Comparison of ENCODE assay signal across 1 cellular context in the genomic region with DNA sequence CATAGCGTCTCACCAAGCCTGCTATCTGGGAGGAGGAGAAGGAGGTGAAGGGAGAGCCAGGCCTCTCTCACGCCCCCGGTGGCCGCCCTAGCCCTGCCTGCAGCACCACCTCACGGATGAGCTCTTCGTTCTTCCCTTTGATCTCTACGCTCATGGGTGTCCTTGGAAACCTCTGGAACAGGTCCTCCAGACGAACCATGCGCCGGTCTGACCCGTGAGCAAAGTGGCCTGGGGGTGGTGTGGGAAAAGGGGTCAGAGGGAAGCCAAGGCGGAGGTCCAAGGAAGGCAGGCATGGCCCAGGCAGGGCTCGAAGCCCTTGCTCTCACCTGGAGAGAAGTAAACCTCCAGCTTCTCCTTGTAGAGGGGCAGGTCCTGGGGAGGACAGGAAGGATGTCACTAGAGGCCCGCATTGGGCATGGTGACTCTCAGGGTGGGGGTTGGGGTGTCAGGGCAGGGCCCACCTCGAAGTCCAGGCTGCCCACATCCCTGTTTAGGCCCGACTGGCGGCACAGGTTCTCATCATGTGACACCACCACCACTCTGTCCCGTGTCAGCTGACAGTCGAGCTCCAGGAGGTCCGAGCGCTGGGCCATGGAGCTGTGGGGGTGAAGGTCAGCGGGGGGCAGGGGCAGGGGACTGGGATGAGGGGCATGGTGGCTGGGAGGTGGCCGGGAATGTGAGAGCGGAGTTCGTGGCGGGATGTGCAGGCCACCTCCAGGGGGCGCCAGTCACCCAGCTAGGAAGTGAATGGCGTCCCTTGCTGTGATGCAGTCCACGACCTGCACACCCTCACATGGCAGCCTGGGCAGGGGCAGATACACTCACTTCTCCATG.
TF ChIP-seq lines count a peak whose summit lies in the region.

No MANE protein-coding gene starts in this region.

TF ChIP-seq in HepG2, 621 proteins besides CTCF, POLR2A, EP300 and RAD21 (continued from another document and continues in another):
- TF ChIP-seq, protein P1, sequence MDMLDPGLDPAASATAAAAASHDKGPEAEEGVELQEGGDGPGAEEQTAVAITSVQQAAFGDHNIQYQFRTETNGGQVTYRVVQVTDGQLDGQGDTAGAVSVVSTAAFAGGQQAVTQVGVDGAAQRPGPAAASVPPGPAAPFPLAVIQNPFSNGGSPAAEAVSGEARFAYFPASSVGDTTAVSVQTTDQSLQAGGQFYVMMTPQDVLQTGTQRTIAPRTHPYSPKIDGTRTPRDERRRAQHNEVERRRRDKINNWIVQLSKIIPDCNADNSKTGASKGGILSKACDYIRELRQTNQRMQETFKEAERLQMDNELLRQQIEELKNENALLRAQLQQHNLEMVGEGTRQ (IDR thresholded peaks at IDR 0.05; ENCODE audit: low read depth, low read length): peak; percentile 85
- TF ChIP-seq, protein P1 (CRISPR knock-in tag; IDR thresholded peaks at IDR 0.05; ENCODE audit: borderline replicate concordance): peak; percentile 92; the same call in 1 of the 2 replicates
- TF ChIP-seq ZNF20 (CRISPR knock-in tag; IDR thresholded peaks at IDR 0.05): no peak
- peak; percentile 53; the same call in 1 of the 2 replicates for TF ChIP-seq ZNF788 (CRISPR knock-in tag; IDR thresholded peaks at IDR 0.05; ENCODE audit: borderline replicate concordance)
- TF ChIP-seq THAP9 (CRISPR knock-in tag; IDR thresholded peaks at IDR 0.05; ENCODE audit: borderline replicate concordance): peak; percentile 77; the same call in 1 of the 2 replicates
- TF ChIP-seq, protein P2, sequence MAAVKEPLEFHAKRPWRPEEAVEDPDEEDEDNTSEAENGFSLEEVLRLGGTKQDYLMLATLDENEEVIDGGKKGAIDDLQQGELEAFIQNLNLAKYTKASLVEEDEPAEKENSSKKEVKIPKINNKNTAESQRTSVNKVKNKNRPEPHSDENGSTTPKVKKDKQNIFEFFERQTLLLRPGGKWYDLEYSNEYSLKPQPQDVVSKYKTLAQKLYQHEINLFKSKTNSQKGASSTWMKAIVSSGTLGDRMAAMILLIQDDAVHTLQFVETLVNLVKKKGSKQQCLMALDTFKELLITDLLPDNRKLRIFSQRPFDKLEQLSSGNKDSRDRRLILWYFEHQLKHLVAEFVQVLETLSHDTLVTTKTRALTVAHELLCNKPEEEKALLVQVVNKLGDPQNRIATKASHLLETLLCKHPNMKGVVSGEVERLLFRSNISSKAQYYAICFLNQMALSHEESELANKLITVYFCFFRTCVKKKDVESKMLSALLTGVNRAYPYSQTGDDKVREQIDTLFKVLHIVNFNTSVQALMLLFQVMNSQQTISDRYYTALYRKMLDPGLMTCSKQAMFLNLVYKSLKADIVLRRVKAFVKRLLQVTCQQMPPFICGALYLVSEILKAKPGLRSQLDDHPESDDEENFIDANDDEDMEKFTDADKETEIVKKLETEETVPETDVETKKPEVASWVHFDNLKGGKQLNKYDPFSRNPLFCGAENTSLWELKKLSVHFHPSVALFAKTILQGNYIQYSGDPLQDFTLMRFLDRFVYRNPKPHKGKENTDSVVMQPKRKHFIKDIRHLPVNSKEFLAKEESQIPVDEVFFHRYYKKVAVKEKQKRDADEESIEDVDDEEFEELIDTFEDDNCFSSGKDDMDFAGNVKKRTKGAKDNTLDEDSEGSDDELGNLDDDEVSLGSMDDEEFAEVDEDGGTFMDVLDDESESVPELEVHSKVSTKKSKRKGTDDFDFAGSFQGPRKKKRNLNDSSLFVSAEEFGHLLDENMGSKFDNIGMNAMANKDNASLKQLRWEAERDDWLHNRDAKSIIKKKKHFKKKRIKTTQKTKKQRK (IDR thresholded peaks at IDR 0.05; ENCODE audit: low read length): no peak
- TF ChIP-seq ZNF350 (CRISPR knock-in tag; IDR thresholded peaks at IDR 0.05; ENCODE audit: borderline replicate concordance, low read depth): peak; percentile 97
- no peak for TF ChIP-seq CHD2 (IDR thresholded peaks at IDR 0.05; ENCODE audit: low read depth, low read length)
- 0 out of 2 replicates have a peak, but pooled peaks have one; percentile 14 for TF ChIP-seq NFE2L2 (IDR thresholded peaks at IDR 0.05; ENCODE audit: low read length)
- TF ChIP-seq ZNF160 (CRISPR knock-in tag; IDR thresholded peaks at IDR 0.05): peak; percentile 65; the same call in 1 of the 2 replicates
- peak; percentile 70 for TF ChIP-seq CREBL2 (CRISPR knock-in tag; IDR thresholded peaks at IDR 0.05; ENCODE audit: borderline replicate concordance)
- peak; percentile 35; the same call in 1 of the 2 replicates for TF ChIP-seq BCL6 (CRISPR knock-in tag; IDR thresholded peaks at IDR 0.05)
- TF ChIP-seq, protein P3, sequence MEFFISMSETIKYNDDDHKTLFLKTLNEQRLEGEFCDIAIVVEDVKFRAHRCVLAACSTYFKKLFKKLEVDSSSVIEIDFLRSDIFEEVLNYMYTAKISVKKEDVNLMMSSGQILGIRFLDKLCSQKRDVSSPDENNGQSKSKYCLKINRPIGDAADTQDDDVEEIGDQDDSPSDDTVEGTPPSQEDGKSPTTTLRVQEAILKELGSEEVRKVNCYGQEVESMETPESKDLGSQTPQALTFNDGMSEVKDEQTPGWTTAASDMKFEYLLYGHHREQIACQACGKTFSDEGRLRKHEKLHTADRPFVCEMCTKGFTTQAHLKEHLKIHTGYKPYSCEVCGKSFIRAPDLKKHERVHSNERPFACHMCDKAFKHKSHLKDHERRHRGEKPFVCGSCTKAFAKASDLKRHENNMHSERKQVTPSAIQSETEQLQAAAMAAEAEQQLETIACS (CRISPR knock-in tag; IDR thresholded peaks at IDR 0.05): no peak
- no peak for TF ChIP-seq ZNF34 (CRISPR knock-in tag; IDR thresholded peaks at IDR 0.05; ENCODE audit: borderline replicate concordance)
- TF ChIP-seq DNMT3B (CRISPR knock-in tag; conservative IDR thresholded peaks at IDR 0.05): no peak
- TF ChIP-seq ZNF382 (CRISPR knock-in tag; IDR thresholded peaks at IDR 0.05; ENCODE audit: borderline replicate concordance): no peak
- no peak for TF ChIP-seq KDM3A (CRISPR knock-in tag; IDR thresholded peaks at IDR 0.05; ENCODE audit: low read depth)
- no peak for TF ChIP-seq MYPOP (CRISPR knock-in tag; IDR thresholded peaks at IDR 0.05)
- peak; percentile 45 to 68; a peak in 2 of 4 replicates for TF ChIP-seq NR2F1 (CRISPR knock-in tag; IDR thresholded peaks at IDR 0.05)
- TF ChIP-seq ARID5B (CRISPR knock-in tag; IDR thresholded peaks at IDR 0.05): 0 out of 2 replicates have a peak, but pooled peaks have one; percentile 54
- peak; percentile 48; the same call in 1 of the 2 replicates for TF ChIP-seq ZNF777 (CRISPR knock-in tag; IDR thresholded peaks at IDR 0.05)
- peak; percentile 69; the same call in 1 of the 2 replicates for TF ChIP-seq ZNF83 (CRISPR knock-in tag; IDR thresholded peaks at IDR 0.05; ENCODE audit: borderline replicate concordance)
- 0 out of 2 replicates have a peak, but pooled peaks have one; percentile 69 for TF ChIP-seq ZBTB46 (CRISPR knock-in tag; IDR thresholded peaks at IDR 0.05; ENCODE audit: borderline replicate concordance)
- no peak for TF ChIP-seq ZBTB4 (CRISPR knock-in tag; IDR thresholded peaks at IDR 0.05; ENCODE audit: borderline replicate concordance)
- no peak for TF ChIP-seq NCOA5 (CRISPR knock-in tag; IDR thresholded peaks at IDR 0.05)
- no peak for TF ChIP-seq ZNF577 (CRISPR knock-in tag; IDR thresholded peaks at IDR 0.05; ENCODE audit: borderline replicate concordance, low read depth)
- no peak for TF ChIP-seq ZNF616 (CRISPR knock-in tag; IDR thresholded peaks at IDR 0.05; ENCODE audit: low read depth)
